Comparison of ENCODE assay signal across 9 cellular contexts in the genomic region with DNA sequence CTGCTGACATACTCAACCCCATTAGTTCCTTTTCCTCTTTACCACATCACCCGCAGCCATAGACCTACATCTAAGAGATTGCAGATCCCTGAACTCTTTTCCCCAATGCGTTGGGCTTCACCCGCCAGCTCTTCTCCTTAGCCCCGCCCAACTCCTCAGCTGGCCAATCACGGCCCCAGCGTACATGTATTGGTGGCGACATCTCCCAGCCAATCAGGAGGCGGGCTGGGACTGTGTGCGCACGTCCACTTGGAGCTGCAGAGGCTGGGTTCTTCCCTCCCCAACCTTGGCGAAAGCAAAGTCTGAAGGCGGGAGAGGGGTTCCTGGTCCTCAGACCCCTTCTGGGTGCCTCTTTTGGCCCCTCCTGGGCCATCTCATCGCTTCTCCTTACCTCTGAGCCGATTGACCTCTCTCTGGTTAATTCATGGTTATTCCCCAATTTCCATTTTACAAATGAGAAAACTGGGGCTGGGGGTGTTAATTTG. TPM values are rescaled to one million over a fixed set of nuclear protein-coding genes. Genes with fewer than 3 reads are reported as not detected.
A peak's percentile ranks its signal among the peaks of the same experiment; 100 is the strongest.
DNase-seq lines count a peak whose midpoint lies in the region; ATAC-seq and TF ChIP-seq lines count a peak whose summit lies in the region.
"Had no signal": no experiment of that assay in that cellular context is flagged by ENCODE, and none has a peak within 500 bp of the region (broad histone marks: within the 10 kb centered on the region; RNA-seq: fewer than 3 reads in every experiment).

No MANE protein-coding gene starts in this region.

- ATAC-seq in GM21381 (IDR thresholded peaks at IDR 0.05; ENCODE audit: unreplicated experiment), result peak; percentile 100

- H3K27me3 ChIP-seq in sigmoid colon, result peaks cover 0 to 1% (median 0%) of the 10 kb centered on the region in 3 donors

- in situ Hi-C loops in Caki2 (cut with HindIII; ENCODE audit: low pct_unique_long_range_greater_than_20kb, low sequenced_read_pairs), result no loop called here
- in situ Hi-C loops in astrocyte of the spinal cord (cut with HindIII; ENCODE audit: low sequenced_read_pairs), result no loop called here

- no peaks in the 10 kb centered on the region for H3K9me3 ChIP-seq in sigmoid colon

- H3K4me3 ChIP-seq in astrocyte of the spinal cord (ENCODE audit: low read depth, low read length) (peak overlapping the region; percentile 10), sigmoid colon (peak overlapping the region; percentile 14 to 41 (median 34))

- H3K27ac ChIP-seq in sigmoid colon, result peak overlapping the region; percentile 71 to 78 (median 74)
- H3K27ac ChIP-seq: VCaP had no signal

- 9 to 11% methylated on average over 14 of the region's 14 CpGs for WGBS in sigmoid colon, 2 donors

- TF ChIP-seq EP300 in sigmoid colon (IDR thresholded peaks at IDR 0.05), result no peak

- peak in 1 of 2 donors; percentile 29 for TF ChIP-seq POLR2A in sigmoid colon (IDR thresholded peaks at IDR 0.05)

- H3K36me3 ChIP-seq in sigmoid colon, result no peaks in the 10 kb centered on the region

- TF ChIP-seq CTCF in astrocyte of the spinal cord (IDR thresholded peaks at IDR 0.05; ENCODE audit: low read depth, low read length) (no peak), sigmoid colon (IDR thresholded peaks at IDR 0.05) (no peak)

- peaks cover 0 to 54% (median 43%) of the 10 kb centered on the region in 4 donors for H3K4me1 ChIP-seq in sigmoid colon

- intact Hi-C loops in sigmoid colon (cut with DNase I), result no loop called here

- DNase-seq in Caki2 (ENCODE audit: low read depth), result peak; percentile 69
- DNase-seq in HUDEP-2 (lab: John Stamatoyannopoulos, UW; ENCODE audit: unreplicated experiment in 76 of 76), result peak in 52 of 76 experiments; percentile 1 to 81 (median 44)
- DNase-seq in T-helper 9 cell, result peak; percentile 82
- peak; percentile 45 for DNase-seq in astrocyte of the spinal cord (ENCODE audit: low read depth, low spot score)
- DNase-seq in iPS DF 19.7 (ENCODE audit: low read depth, low spot score), result peak; percentile 68
- peak; percentile 96 for DNase-seq in sigmoid colon
- DNase-seq in RKO (ENCODE audit: low spot score), result no peak

RNA-seq across cellular contexts. Expression of gene PDE1B, which starts 11.0 kb away (rescaled TPM):
- 0.64 TPM in 1 of 2 replicates, not detected in the other for total RNA-seq in Caki2 (2014; rRNA removed; shearing (Covaris generic); ENCODE audit: low replicate concordance)
- 10 to 100 TPM in 3 of 4 donors, 1 to 10 TPM in 1; 6.4 to 24.4 (median 15.1) TPM for total RNA-seq in sigmoid colon
- polyA plus RNA-seq in sigmoid colon, result 1 to 10 TPM; 1.6 to 3.9 (median 1.8) TPM

RNA-seq across cellular contexts. Expression of gene PPP1R1A, which starts 28.0 kb away (rescaled TPM):
- total RNA-seq in Caki2 (2014; rRNA removed; shearing (Covaris generic); ENCODE audit: low replicate concordance), result 6.6 and 9.2 TPM in 2 replicates
- 10 to 100 TPM; 17.5 to 48.9 (median 24.9) TPM for total RNA-seq in sigmoid colon
- polyA plus RNA-seq in sigmoid colon, result 1 to 10 TPM in 2 of 3 donors, under 1 TPM in 1; 0.92 to 3.0 (median 1.2) TPM
